9 cellular contexts compared by ENCODE assay signal in genomic region chr4:86033171-86033570, GRCh38.
DNase-seq lines count a peak whose midpoint lies in the region; TF ChIP-seq lines count a peak whose summit lies in the region.
"Had no signal": no experiment of that assay in that cellular context is flagged by ENCODE, and none has a peak within 500 bp of the region (broad histone marks: within the 10 kb centered on the region; RNA-seq: fewer than 3 reads in every experiment).

No MANE protein-coding gene starts in this region.

- CTCF ChIA-PET in MCF 10A (lab: Yijun Ruan, JAX): interaction anchor here (0.6 to 2.7 kb wide), 9 partner anchors 7 to 948 kb away, joined by 3 to 22 read pairs (median 5); no protein-coding TSS in a partner anchor

- H3K36me3 Mint-ChIP-seq in MCF 10A (ENCODE audit: insufficient read depth, unreplicated experiment): no peaks in the 10 kb centered on the region

- H3K27me3 ChIP-seq in layer of hippocampus (ENCODE audit: control insufficient read depth, insufficient read depth, low read length): no peaks in the 10 kb centered on the region

- BruUV-seq in MCF 10A (replicated peaks; lab: Mats Ljungman, UMichigan): no TSS peak

- H3K4me3 Mint-ChIP-seq in MCF 10A (ENCODE audit: unreplicated experiment): peak overlapping the region; percentile 49

- peak overlapping the region; percentile 81 for H3K27ac Mint-ChIP-seq in MCF 10A (ENCODE audit: low read depth, unreplicated experiment)
- H3K27ac Mint-ChIP-seq: activated T-helper 2 cell treated with anti-CD3 and anti-CD28 coated beads, Interferon-gamma antibody, Interleukin-2, Interleukin-4, amounts not matched to agents 10 μg/mL and 5 μg/mL and 100 μg/mL, durations not matched to agents 14 hours and 24 hours and 36 hours had no signal

- DNase-seq in LHCN-M2 (ENCODE audit: low read depth) (peak; percentile 85), MCF 10A (ENCODE audit: unreplicated experiment) (peak; percentile 95), RKO (ENCODE audit: low spot score) (no peak), T-helper 1 cell (no peak), 8988T (no peak), COLO829 (ENCODE audit: low spot score) (no peak)

- intact Hi-C loops in MCF 10A (cut with micrococcal nuclease): loop anchor here (2.0 kb wide), 1 partner anchor 22 kb away; no protein-coding TSS in a partner anchor

- no peaks in the 10 kb centered on the region for H3K9me3 Mint-ChIP-seq in MCF 10A (ENCODE audit: unreplicated experiment)
- H3K9me3 Mint-ChIP-seq: activated T-helper 2 cell treated with anti-CD3 and anti-CD28 coated beads, Interferon-gamma antibody, Interleukin-2, Interleukin-4, amounts not matched to agents 10 μg/mL and 5 μg/mL and 100 μg/mL, durations not matched to agents 14 hours and 24 hours and 36 hours had no signal

- TF ChIP-seq CTCF in MCF 10A (IDR thresholded peaks at IDR 0.05; ENCODE audit: unreplicated experiment): no peak

- H3K4me1 Mint-ChIP-seq in MCF 10A (ENCODE audit: insufficient read depth, unreplicated experiment): peaks cover 43% of the 10 kb centered on the region

- POLR2A ChIA-PET in MCF 10A (lab: Yijun Ruan, JAX): interaction anchor here (0.8 to 2.0 kb wide), 12 partner anchors 10 to 949 kb away, joined by 3 to 12 read pairs (median 4); no protein-coding TSS in a partner anchor

- H3K27ac ChIP-seq in layer of hippocampus (ENCODE audit: low read depth, low read length) (peak overlapping the region; percentile 71), temporal lobe (ENCODE audit: low read depth, low read length) (peak overlapping the region; percentile 5)

- H3K27me3 Mint-ChIP-seq in MCF 10A (ENCODE audit: insufficient read depth, unreplicated experiment): no peaks in the 10 kb centered on the region

Comparison
In these comparisons a context has a peak if more than half of its experiments do, and no peak if none do; other contexts are left out.
1. DNase-seq: peak in LHCN-M2 (single experiment) and MCF 10A (single experiment); none in RKO (single experiment), T-helper 1 cell (0 of 5), 8988T (single experiment) and COLO829 (single experiment).